Comparison of ENCODE assay signal across 1 cellular context in the genomic region with DNA sequence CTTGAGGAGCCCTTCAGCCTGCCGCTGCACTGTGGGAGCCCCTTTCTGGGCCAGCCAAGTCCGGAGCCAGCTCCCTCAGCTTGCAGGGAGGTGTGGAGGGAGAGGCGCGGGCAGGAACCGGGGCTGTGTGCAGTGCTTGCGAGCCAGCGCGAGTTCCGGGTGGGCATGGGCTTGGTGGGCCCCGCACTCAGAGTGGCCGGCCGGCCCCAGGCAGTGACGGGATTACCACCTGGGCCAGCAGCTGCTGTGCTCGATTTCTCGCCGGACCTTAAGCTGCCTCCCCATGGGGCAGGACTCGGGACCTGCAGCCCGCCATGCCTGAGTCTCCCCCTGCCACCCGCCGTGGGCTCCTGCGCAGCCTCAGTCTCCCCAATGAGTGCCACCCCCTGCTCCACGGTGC.
TF ChIP-seq lines count a peak whose summit lies in the region.

No MANE protein-coding gene starts in this region.

TF ChIP-seq in HepG2, 621 proteins besides CTCF, POLR2A, EP300 and RAD21 (continued from another document):
- no peak for TF ChIP-seq ZBTB4 (CRISPR knock-in tag; IDR thresholded peaks at IDR 0.05; ENCODE audit: borderline replicate concordance)
- TF ChIP-seq ZNF501 (CRISPR knock-in tag; IDR thresholded peaks at IDR 0.05), result 0 out of 2 replicates have a peak, but pooled peaks have one; percentile 25
